Comparison of ENCODE assay signal across 11 cellular contexts in genomic region chr3:120420855-120421570, GRCh38. TPM values are rescaled to one million over a fixed set of nuclear protein-coding genes. Genes with fewer than 3 reads are reported as not detected.
DNase-seq lines count a peak whose midpoint lies in the region; ATAC-seq and TF ChIP-seq lines count a peak whose summit lies in the region.
"Had no signal": no experiment of that assay in that cellular context is flagged by ENCODE, and none has a peak within 500 bp of the region (broad histone marks: within the 10 kb centered on the region; RNA-seq: fewer than 3 reads in every experiment).

No MANE protein-coding gene starts in this region.

- H3K4me3 Mint-ChIP-seq in activated CD4-positive, alpha-beta memory T cell treated with anti-CD3 and anti-CD28 coated beads for 36 hours, result no peak overlapping the region

- TF ChIP-seq CTCF in BJ (IDR thresholded peaks at IDR 0.05; ENCODE audit: insufficient read depth, low read depth, low read length) (peak; percentile 40), ascending aorta (IDR thresholded peaks at IDR 0.05) (peak in 2 of 3 experiments; percentile 18 to 47), prostate gland (IDR thresholded peaks at IDR 0.05) (peak in 3 of 4 experiments; percentile 13 to 48 (median 45))

- H3K9me3 Mint-ChIP-seq in activated CD4-positive, alpha-beta memory T cell treated with anti-CD3 and anti-CD28 coated beads for 36 hours, result no peaks in the 10 kb centered on the region
- H3K9me3 Mint-ChIP-seq: CD8-positive, alpha-beta memory T cell had no signal

- H3K27me3 ChIP-seq in BJ (ENCODE audit: control insufficient read depth, insufficient read depth, low read length), result no peaks in the 10 kb centered on the region
- H3K27me3 ChIP-seq in ascending aorta, result no peaks in the 10 kb centered on the region
- no peaks in the 10 kb centered on the region for H3K27me3 ChIP-seq in prostate gland (replicated peaks; ENCODE audit: insufficient read depth)

- POLR2A ChIA-PET in BJ (lab: Charles Lee), result no interaction called here
- POLR2A ChIA-PET in activated CD4-positive, alpha-beta memory T cell treated with anti-CD3 and anti-CD28 coated beads for 36 hours (lab: Charles Lee), result no interaction called here

- peaks cover 12% of the 10 kb centered on the region for H3K4me1 Mint-ChIP-seq in activated CD4-positive, alpha-beta memory T cell treated with anti-CD3 and anti-CD28 coated beads for 36 hours (ENCODE audit: low read depth)

- TF ChIP-seq POLR2A in prostate gland (IDR thresholded peaks at IDR 0.05), result no peak

- H3K27ac Mint-ChIP-seq in activated CD4-positive, alpha-beta memory T cell treated with anti-CD3 and anti-CD28 coated beads for 36 hours, result no peak overlapping the region
- H3K27ac Mint-ChIP-seq: CD8-positive, alpha-beta memory T cell had no signal

- peak; percentile 24 for ATAC-seq in Right ventricle myocardium superior (ENCODE audit: poor library complexity)
- ATAC-seq in GM21526 (IDR thresholded peaks at IDR 0.05; ENCODE audit: low FRiP score, unreplicated experiment), result no peak
- ATAC-seq: K562 had no signal

- H3K36me3 Mint-ChIP-seq in activated CD4-positive, alpha-beta memory T cell treated with anti-CD3 and anti-CD28 coated beads for 36 hours, result no peaks in the 10 kb centered on the region
- H3K36me3 Mint-ChIP-seq: CD8-positive, alpha-beta memory T cell had no signal

- H3K27me3 Mint-ChIP-seq in activated CD4-positive, alpha-beta memory T cell treated with anti-CD3 and anti-CD28 coated beads for 36 hours, result peaks cover 1% of the 10 kb centered on the region

- intact Hi-C loops in ascending aorta (cut with DNase I) (loop anchor here (1.0 to 10.0 kb wide), 4 partner anchors 30 to 746 kb away; partner anchors contain the start of genes COX17, GTF2E1 and RABL3), Right ventricle myocardium superior (cut with DNase I) (no loop called here), prostate gland (cut with DNase I) (no loop called here)
- intact Hi-C loops in activated CD4-positive, alpha-beta memory T cell treated with anti-CD3 and anti-CD28 coated beads for 36 hours (cut with micrococcal nuclease), result no loop called here

- peaks cover 14% of the 10 kb centered on the region for H3K36me3 ChIP-seq in BJ (ENCODE audit: control insufficient read depth, insufficient read depth, low read length)
- H3K36me3 ChIP-seq in ascending aorta, result peaks cover 0 to under 1% of the 10 kb centered on the region in 2 donors
- H3K36me3 ChIP-seq in prostate gland, result no peaks in the 10 kb centered on the region

- CTCF ChIA-PET in BJ (lab: Yijun Ruan, JAX), result interaction anchor here (1.2 to 7.3 kb wide), 7 partner anchors 11 to 177 kb away, joined by 3 to 48 read pairs (median 6); no protein-coding TSS in a partner anchor
- CTCF ChIA-PET in activated CD4-positive, alpha-beta memory T cell treated with anti-CD3 and anti-CD28 coated beads for 36 hours (lab: Charles Lee), result interaction anchor here (2.0 to 8.5 kb wide), 3 partner anchors 138 to 177 kb away, joined by 5 to 241 read pairs (median 12); no protein-coding TSS in a partner anchor

- WGBS in prostate gland, result 4% methylated on average over 6 of the region's 6 CpGs

- no peaks in the 10 kb centered on the region for H3K9me3 ChIP-seq in ascending aorta
- no peaks in the 10 kb centered on the region for H3K9me3 ChIP-seq in prostate gland

- DNase-seq in BJ (ENCODE audit: low read depth) (peak; percentile 35), ascending aorta (ENCODE audit: low spot score in 2 of 2) (peak in 1 of 2 donors; percentile 81), Right ventricle myocardium superior (no peak), prostate gland (ENCODE audit: low spot score) (peak; percentile 41)
- DNase-seq in activated CD4-positive, CD25-positive, alpha-beta regulatory T cell (lab: John Stamatoyannopoulos, UW), result no peak
- no peak for DNase-seq in activated CD4-positive, alpha-beta memory T cell treated with anti-CD3 and anti-CD28 coated beads for 36 hours
- DNase-seq in stimulated activated CD8-positive, alpha-beta memory T cell treated with anti-CD3 and anti-CD28 coated beads, Interleukin-4, amount 100 ng/mL, for 48 hours, result no peak
- DNase-seq: activated CD4-positive, alpha-beta T cell treated with anti-CD3 and anti-CD28 coated beads, Interleukin-2, amount 50 U/mL, for 48 hours; CD8-positive, alpha-beta memory T cell had no signal

- H3K4me3 ChIP-seq in BJ (ENCODE audit: low read depth, low read length) (no peak overlapping the region), ascending aorta (peak overlapping the region in 1 of 2 donors; percentile 5), prostate gland (no peak overlapping the region)
- H3K4me3 ChIP-seq: K562 had no signal

- H3K4me1 ChIP-seq in ascending aorta (peaks cover 68 to 85% of the 10 kb centered on the region in 2 donors), prostate gland (replicated peaks) (peaks cover 35% of the 10 kb centered on the region)

- H3K27ac ChIP-seq in ascending aorta (peak overlapping the region; percentile 77 to 80), prostate gland (peak overlapping the region; percentile 72 to 78)

RNA-seq across cellular contexts. Expression of gene FSTL1, which starts 29.8 kb away (rescaled TPM):
- 3,514 and 4,020 TPM in 2 replicates for polyA plus RNA-seq in BJ (2011; rRNA removed)
- 1,152 and 1,696 TPM in 2 replicates for polyA minus RNA-seq in BJ (2011; rRNA and poly(A)+ RNA removed)
- 790 TPM for total RNA-seq in ascending aorta
- total RNA-seq in Right ventricle myocardium superior, result 209 TPM
- total RNA-seq in prostate gland, result 100 to 1,000 TPM; 212 to 265 TPM
- under 1 TPM; 0.12 to 0.40 TPM for total RNA-seq in activated CD4-positive, alpha-beta memory T cell treated with anti-CD3 and anti-CD28 coated beads for 36 hours
- polyA plus RNA-seq: CD8-positive, alpha-beta memory T cell had no signal

Comparison
In these comparisons a context has a peak if more than half of its experiments do, and no peak if none do; other contexts are left out.
1. DNase-seq: peak in BJ (single experiment) and prostate gland (single experiment); none in Right ventricle myocardium superior (single experiment), activated CD4-positive, CD25-positive, alpha-beta regulatory T cell (0 of 4), activated CD4-positive, alpha-beta memory T cell treated with anti-CD3 and anti-CD28 coated beads for 36 hours (single experiment) and stimulated activated CD8-positive, alpha-beta memory T cell treated with anti-CD3 and anti-CD28 coated beads, Interleukin-4, amount 100 ng/mL, for 48 hours (single experiment).
2. RNA of gene FSTL1, which starts 29.8 kb away (total RNA-seq): 790 TPM in ascending aorta (single experiment), 212 to 265 TPM in prostate gland and 209 TPM in Right ventricle myocardium superior (single experiment); 0.12 to 0.40 TPM in activated CD4-positive, alpha-beta memory T cell treated with anti-CD3 and anti-CD28 coated beads for 36 hours; every median in the first group is over 100 times any median in the second.
3. Peak in every context shown above with its lines, with median percentiles within 50 percentile points of each other: CTCF ChIP-seq.